ENCODE assay signal across 8 cellular contexts in the genomic region with DNA sequence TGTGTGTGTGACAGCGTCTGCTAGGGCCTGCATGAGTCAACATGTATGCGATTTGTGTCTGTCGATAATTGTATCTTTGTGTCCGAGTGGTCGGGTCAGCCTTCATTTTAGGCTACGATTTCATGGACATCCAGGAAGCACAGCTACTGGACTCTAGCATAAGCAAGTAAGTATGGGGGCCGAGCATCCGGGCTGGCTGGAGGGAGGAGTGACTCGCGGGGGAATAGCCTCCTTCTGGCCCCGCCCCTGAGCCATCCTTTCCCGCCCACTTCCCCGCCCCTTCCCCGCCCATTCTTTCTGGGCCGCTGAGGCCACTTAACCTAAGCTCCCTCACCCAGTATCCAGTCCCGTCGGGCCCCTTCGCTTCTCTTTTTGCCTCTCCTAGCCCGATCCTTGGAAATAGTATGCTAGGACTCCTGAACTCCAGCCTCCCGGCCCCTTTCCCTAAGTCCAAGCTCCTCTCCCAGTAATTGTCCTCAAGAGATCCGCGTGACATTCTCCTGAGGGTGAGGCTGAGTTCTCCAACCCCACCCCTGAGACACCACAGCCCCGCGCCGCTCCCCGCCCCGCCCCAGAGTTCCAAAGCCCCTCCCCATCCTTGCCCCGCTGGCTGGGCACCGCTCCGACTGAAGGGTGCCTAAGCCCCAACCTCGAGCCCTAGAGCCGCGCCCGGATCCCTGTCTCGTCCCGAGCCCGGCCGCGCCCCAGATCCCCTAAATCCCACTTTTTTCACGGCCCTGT. TPM values are rescaled to one million over a fixed set of nuclear protein-coding genes. Genes with fewer than 3 reads are reported as not detected.
DNase-seq lines count a peak whose midpoint lies in the region; ATAC-seq and TF ChIP-seq lines count a peak whose summit lies in the region.

No MANE protein-coding gene starts in this region.

- H3K9ac ChIP-seq in duodenal mucosa (ENCODE audit: low read depth in 1 of 2, low read length in 2 of 2): peak overlapping the region; percentile 64 to 70

- POLR2A ChIA-PET in activated CD4-positive, alpha-beta memory T cell treated with anti-CD3 and anti-CD28 coated beads for 36 hours (lab: Charles Lee): interaction anchor here (0.7 to 2.5 kb wide), 6 partner anchors 9 to 43 kb away, joined by 3 to 11 read pairs (median 4); partner anchors contain the start of gene SYTL1

- H3K27me3 ChIP-seq in duodenal mucosa (ENCODE audit: control insufficient read depth in 1 of 2, insufficient read depth in 2 of 2, low read length in 2 of 2) (no peaks in the 10 kb centered on the region), lower lobe of right lung (ENCODE audit: low read depth) (no peaks in the 10 kb centered on the region)

- no peaks in the 10 kb centered on the region for H3K27me3 Mint-ChIP-seq in activated CD4-positive, alpha-beta memory T cell treated with anti-CD3 and anti-CD28 coated beads for 36 hours

- no peak for TF ChIP-seq CTCF in lower lobe of right lung (IDR thresholded peaks at IDR 0.05)

- peaks cover 17 to 25% of the 10 kb centered on the region in 2 donors for H3K4me1 ChIP-seq in duodenal mucosa (ENCODE audit: control insufficient read depth in 1 of 2, insufficient read depth in 2 of 2, low read length in 2 of 2)
- H3K4me1 ChIP-seq in lower lobe of right lung: peaks cover 50% of the 10 kb centered on the region

- peak overlapping the region; percentile 85 for H3K4me3 Mint-ChIP-seq in activated CD4-positive, alpha-beta memory T cell treated with anti-CD3 and anti-CD28 coated beads for 36 hours

- H3K36me3 ChIP-seq in duodenal mucosa (ENCODE audit: control insufficient read depth in 1 of 2, insufficient read depth in 2 of 2, low read length in 2 of 2): peaks cover 0 to 14% of the 10 kb centered on the region in 2 donors
- H3K36me3 ChIP-seq in lower lobe of right lung: peaks cover 46% of the 10 kb centered on the region

- H3K4me3 ChIP-seq in duodenal mucosa (ENCODE audit: low read depth in 1 of 2, low read length in 2 of 2) (peak overlapping the region; percentile 69 to 71), lower lobe of right lung (peak overlapping the region; percentile 79)

- H3K9me3 ChIP-seq in duodenal mucosa (ENCODE audit: control insufficient read depth in 1 of 2, low read length in 2 of 2): no peaks in the 10 kb centered on the region
- no peaks in the 10 kb centered on the region for H3K9me3 ChIP-seq in lower lobe of right lung

- intact Hi-C loops in activated CD4-positive, alpha-beta memory T cell treated with anti-CD3 and anti-CD28 coated beads for 36 hours (cut with micrococcal nuclease): loop anchor here (1.0 to 2.0 kb wide), 2 partner anchors 23 to 27 kb away; partner anchors contain the start of genes GPR3 and SYTL1
- intact Hi-C loops in lower lobe of right lung (cut with DNase I): no loop called here

- H3K27ac Mint-ChIP-seq in activated CD4-positive, alpha-beta memory T cell treated with anti-CD3 and anti-CD28 coated beads for 36 hours: peak overlapping the region; percentile 66

- no peaks in the 10 kb centered on the region for H3K36me3 Mint-ChIP-seq in activated CD4-positive, alpha-beta memory T cell treated with anti-CD3 and anti-CD28 coated beads for 36 hours

- peaks cover 18% of the 10 kb centered on the region for H3K4me1 Mint-ChIP-seq in activated CD4-positive, alpha-beta memory T cell treated with anti-CD3 and anti-CD28 coated beads for 36 hours (ENCODE audit: low read depth)

- DNase-seq in GF-D8 (lab: John Stamatoyannopoulos, UW) (peak; percentile 17), NCI-H748 treated with DMSO at 0.1 percent for 48 hours (lab: John Stamatoyannopoulos, UW) (peak; percentile 60), lower lobe of right lung (peak; percentile 91)
- peak; percentile 92 for DNase-seq in activated CD4-positive, alpha-beta memory T cell treated with anti-CD3 and anti-CD28 coated beads for 36 hours
- peak; percentile 65 to 78 for DNase-seq in stimulated activated CD4-positive, alpha-beta T cell treated with anti-CD3 and anti-CD28 coated beads, Interleukin-4, amount 100 ng/mL, for 4 hours

- CTCF ChIA-PET in activated CD4-positive, alpha-beta memory T cell treated with anti-CD3 and anti-CD28 coated beads for 36 hours (lab: Charles Lee): interaction anchor here (0.8 to 2.5 kb wide), 19 partner anchors 8 to 320 kb away, joined by 3 to 53 read pairs (median 7); partner anchors contain the start of genes CD164L2, FCN3 and SYTL1

- ATAC-seq in HG03159 (IDR thresholded peaks at IDR 0.05; ENCODE audit: unreplicated experiment) (peak; percentile 62), lower lobe of right lung (peak; percentile 85 to 86), GM21737 (IDR thresholded peaks at IDR 0.05; ENCODE audit: unreplicated experiment) (no peak)

- H3K27ac ChIP-seq in duodenal mucosa (ENCODE audit: low read depth, low read length): peak overlapping the region; percentile 71
- H3K27ac ChIP-seq in lower lobe of right lung: peak overlapping the region; percentile 97

- no peaks in the 10 kb centered on the region for H3K9me3 Mint-ChIP-seq in activated CD4-positive, alpha-beta memory T cell treated with anti-CD3 and anti-CD28 coated beads for 36 hours

RNA-seq across cellular contexts. Expression of gene MAP3K6, which starts 1.2 kb away (rescaled TPM):
- total RNA-seq in activated CD4-positive, alpha-beta memory T cell treated with anti-CD3 and anti-CD28 coated beads for 36 hours: 1 to 10 TPM; 8.2 to 9.7 TPM
- total RNA-seq in lower lobe of right lung: 117 TPM

RNA-seq across cellular contexts. Expression of gene FCN3, which starts 9.1 kb away (rescaled TPM):
- total RNA-seq in activated CD4-positive, alpha-beta memory T cell treated with anti-CD3 and anti-CD28 coated beads for 36 hours: not detected
- total RNA-seq in lower lobe of right lung: 1,125 TPM

RNA-seq across cellular contexts. Expression of gene CD164L2, which starts 17.6 kb away (rescaled TPM):
- total RNA-seq in activated CD4-positive, alpha-beta memory T cell treated with anti-CD3 and anti-CD28 coated beads for 36 hours: not detected
- 6.8 TPM for total RNA-seq in lower lobe of right lung

RNA-seq across cellular contexts. Expression of gene SYTL1, which starts 23.7 kb away (rescaled TPM):
- 10 to 100 TPM; 27.3 to 30.4 TPM for total RNA-seq in activated CD4-positive, alpha-beta memory T cell treated with anti-CD3 and anti-CD28 coated beads for 36 hours
- total RNA-seq in lower lobe of right lung: 29.3 TPM

RNA-seq across cellular contexts. Expression of gene GPR3, which starts 26.9 kb away (rescaled TPM):
- 1 to 10 TPM; 1.3 to 1.5 TPM for total RNA-seq in activated CD4-positive, alpha-beta memory T cell treated with anti-CD3 and anti-CD28 coated beads for 36 hours
- 0.18 TPM for total RNA-seq in lower lobe of right lung

Comparison
In these comparisons a context has a peak if more than half of its experiments do, and no peak if none do; other contexts are left out.
1. DNase-seq: peak in every context shown above with its lines; median percentile 92 in activated CD4-positive, alpha-beta memory T cell treated with anti-CD3 and anti-CD28 coated beads for 36 hours; 91 in lower lobe of right lung; 72 in stimulated activated CD4-positive, alpha-beta T cell treated with anti-CD3 and anti-CD28 coated beads, Interleukin-4, amount 100 ng/mL, for 4 hours; 60 in NCI-H748 treated with DMSO at 0.1 percent for 48 hours; 17 in GF-D8.
2. RNA of gene MAP3K6, which starts 1.2 kb away (total RNA-seq): 117 TPM in lower lobe of right lung (single experiment); 8.2 to 9.7 TPM in activated CD4-positive, alpha-beta memory T cell treated with anti-CD3 and anti-CD28 coated beads for 36 hours; every median in the first group is over 10 times any median in the second.
3. RNA of gene FCN3, which starts 9.1 kb away (total RNA-seq): 1,125 TPM in lower lobe of right lung (single experiment); not detected in activated CD4-positive, alpha-beta memory T cell treated with anti-CD3 and anti-CD28 coated beads for 36 hours; every median in the first group is over 1,000 times any median in the second.